Comparison of ENCODE assay signal across 16 cellular contexts in the genomic region with DNA sequence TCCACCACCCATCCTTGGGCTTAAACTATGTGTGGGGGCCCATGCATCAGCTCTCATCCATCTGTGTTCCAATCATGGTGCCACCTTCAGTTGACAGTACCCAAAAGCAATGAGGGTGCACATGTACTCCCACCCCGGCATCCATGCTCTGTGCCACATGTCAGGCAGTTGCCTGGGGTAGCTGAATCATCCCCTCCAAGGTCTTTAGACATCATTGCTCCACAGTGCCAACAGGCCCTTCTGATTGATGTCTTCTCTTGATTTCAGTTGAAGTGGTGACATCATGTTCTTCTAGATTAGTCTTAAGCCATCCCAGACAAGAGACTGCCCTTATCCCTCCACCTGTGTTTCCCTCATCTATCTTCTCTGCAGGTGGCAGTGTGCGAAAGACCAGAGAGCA. TPM values are rescaled to one million over a fixed set of nuclear protein-coding genes. Genes with fewer than 3 reads are reported as not detected.
DNase-seq lines count a peak whose midpoint lies in the region; ATAC-seq, FAIRE-seq and TF ChIP-seq lines count a peak whose summit lies in the region.
"Had no signal": no experiment of that assay in that cellular context is flagged by ENCODE, and none has a peak within 500 bp of the region (broad histone marks: within the 10 kb centered on the region; RNA-seq: fewer than 3 reads in every experiment).

No MANE protein-coding gene starts in this region.

- H3K4me1 ChIP-seq in A549 (peaks cover 12% of the 10 kb centered on the region; the same call in 2 of the 3 replicates), GM23248 (ENCODE audit: insufficient read depth) (peaks cover 13% of the 10 kb centered on the region), RWPE2 (ENCODE audit: insufficient read depth, poor library complexity, severe bottlenecking) (peaks cover 10% of the 10 kb centered on the region), foreskin keratinocyte (peaks cover 15% of the 10 kb centered on the region), HAP-1 (no peaks in the 10 kb centered on the region)
- H3K4me1 ChIP-seq: right atrium auricular region had no signal

- no peak overlapping the region for H3K9ac ChIP-seq in GM23248

- H2AFZ ChIP-seq in GM23248, result no peak overlapping the region

- in situ Hi-C loops in GM23248 (cut with MboI) (no loop called here), HAP-1 (cut with MboI; ENCODE audit: low sequenced_read_pairs) (no loop called here)

- H3K27me3 ChIP-seq in GM23248 (replicated peaks; ENCODE audit: insufficient read depth), result no peaks in the 10 kb centered on the region
- H3K27me3 ChIP-seq in RWPE2 (ENCODE audit: insufficient read depth, poor library complexity, severe bottlenecking), result no peaks in the 10 kb centered on the region
- H3K27me3 ChIP-seq in foreskin keratinocyte, result no peaks in the 10 kb centered on the region
- H3K27me3 ChIP-seq in HAP-1 (ENCODE audit: low read depth), result no peaks in the 10 kb centered on the region
- H3K27me3 ChIP-seq: gastrocnemius medialis, right atrium auricular region had no signal

- no peak for TF ChIP-seq EP300 in A549 (IDR thresholded peaks at IDR 0.05)

- peaks cover 24% of the 10 kb centered on the region for H3F3A ChIP-seq in GM23248 (ENCODE audit: insufficient read depth)

- CTCF ChIA-PET in A549 (lab: Yijun Ruan, JAX), result no interaction called here

- DNase-seq in A549 (ENCODE audit: low read depth in 1 of 2, low spot score in 1 of 2), result no peak
- peak; percentile 43 for DNase-seq in GM23248
- DNase-seq in RWPE2 (ENCODE audit: low spot score), result no peak
- no peak for DNase-seq in foreskin keratinocyte
- no peak for DNase-seq in HAP-1 (ENCODE audit: low spot score in 2 of 2)
- DNase-seq in midbrain (lab: John Stamatoyannopoulos, UW), result no peak
- DNase-seq in globus pallidus (ENCODE audit: low spot score), result no peak
- DNase-seq: activated CD4-positive, alpha-beta T cell treated with anti-CD3 and anti-CD28 coated beads, Interleukin-2, amount 10 ng/mL, durations not matched to agents 7 days and 5 days; activated naive CD8-positive, alpha-beta T cell treated with anti-CD3 and anti-CD28 coated beads, Interleukin-2, amount 10 ng/mL, durations not matched to agents 7 days and 5 days; cerebellar nuclear complex; gastrocnemius medialis; NK-92 treated with Interleukin-12 subunit alpha and Interleukin-12 subunit beta, amount 100 ng/mL, for 24 hours; SIG-M5; substantia nigra had no signal

- 85% methylated on average over 1 of the region's 2 CpGs for WGBS in A549 (ENCODE audit: missing lambda C conversion rate)
- WGBS in GM23248 (ENCODE audit: low coverage in 1 of 2, low lambda C conversion rate in 2 of 2, missing lambda C conversion rate in 2 of 2), 2 experiments, result 76 to 92% methylated on average over 2 of the region's 2 CpGs

- H3K4me2 ChIP-seq in A549 (peak overlapping the region; percentile 55; the same call in 2 of the 3 replicates), GM23248 (ENCODE audit: unreplicated experiment) (no peak overlapping the region)

- POLR2A ChIA-PET in A549 (lab: Yijun Ruan, JAX), result no interaction called here

- FAIRE-seq in A549 (lab: Jason Lieb, UNC), result no peak

- TF ChIP-seq POLR2A in A549 (IDR thresholded peaks at IDR 0.05; ENCODE audit: low read length), result no peak

- H3K9me3 ChIP-seq in A549 (peaks cover 8% of the 10 kb centered on the region; the same call in 1 of the 3 replicates), GM23248 (ENCODE audit: low read depth) (peaks cover 3% of the 10 kb centered on the region), RWPE2 (ENCODE audit: severe bottlenecking) (peaks cover 6% of the 10 kb centered on the region), HAP-1 (no peaks in the 10 kb centered on the region)

- no peaks in the 10 kb centered on the region for H3K36me3 ChIP-seq in GM23248 (ENCODE audit: low read depth)
- no peaks in the 10 kb centered on the region for H3K36me3 ChIP-seq in RWPE2 (ENCODE audit: low read depth)
- no peaks in the 10 kb centered on the region for H3K36me3 ChIP-seq in HAP-1 (replicated peaks)
- H3K36me3 ChIP-seq: gastrocnemius medialis, right atrium auricular region had no signal

- no peaks in the 10 kb centered on the region for H4K20me1 ChIP-seq in GM23248 (ENCODE audit: insufficient read depth)

- H3K79me2 ChIP-seq in GM23248 (ENCODE audit: insufficient read depth), result no peaks in the 10 kb centered on the region

- no peaks in the 10 kb centered on the region for H3K9me2 ChIP-seq in GM23248 (ENCODE audit: insufficient read depth)

- no peak; a peak in 1 of 6 replicates for ATAC-seq in A549
- ATAC-seq in RWPE2 (ENCODE audit: low read depth), result peak; percentile 31; the same call in 2 of the 3 replicates
- peak; percentile 84 for ATAC-seq in foreskin keratinocyte
- no peak for ATAC-seq in GM21529 (IDR thresholded peaks at IDR 0.05; ENCODE audit: unreplicated experiment)

- no peak for TF ChIP-seq RAD21 in A549 (conservative IDR thresholded peaks at IDR 0.05 in 1 of 2, IDR thresholded peaks at IDR 0.05 in 1 of 2)

- no peak overlapping the region for H3K4me3 ChIP-seq in A549
- H3K4me3 ChIP-seq in GM23248, result no peak overlapping the region
- no peak overlapping the region for H3K4me3 ChIP-seq in RWPE2 (ENCODE audit: severe bottlenecking)
- H3K4me3 ChIP-seq in HAP-1, result no peak overlapping the region
- H3K4me3 ChIP-seq: gastrocnemius medialis, right atrium auricular region had no signal

- no peak for TF ChIP-seq CTCF in A549 (IDR thresholded peaks at IDR 0.05)
- TF ChIP-seq CTCF in RWPE2 (IDR thresholded peaks at IDR 0.05; ENCODE audit: poor library complexity, severe bottlenecking), result no peak
- no peak for TF ChIP-seq CTCF in foreskin keratinocyte (conservative IDR thresholded peaks at IDR 0.05)

- H3K27ac ChIP-seq in A549 (no peak overlapping the region), GM23248 (no peak overlapping the region), RWPE2 (ENCODE audit: poor library complexity, severe bottlenecking) (peak overlapping the region; percentile 46), foreskin keratinocyte (peak overlapping the region; percentile 46)
- H3K27ac ChIP-seq: gastrocnemius medialis, right atrium auricular region had no signal

TF ChIP-seq in A549, 52 proteins besides CTCF, POLR2A, EP300 and RAD21:
- TF ChIP-seq, protein P1, sequence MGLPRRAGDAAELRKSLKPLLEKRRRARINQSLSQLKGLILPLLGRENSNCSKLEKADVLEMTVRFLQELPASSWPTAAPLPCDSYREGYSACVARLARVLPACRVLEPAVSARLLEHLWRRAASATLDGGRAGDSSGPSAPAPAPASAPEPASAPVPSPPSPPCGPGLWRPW (IDR thresholded peaks at IDR 0.05), result no peak
- no peak for TF ChIP-seq RARB (CRISPR knock-in tag; IDR thresholded peaks at IDR 0.05)
- no peak for TF ChIP-seq CHD2 (IDR thresholded peaks at IDR 0.05; ENCODE audit: low read length, partially characterized antibody)
- TF ChIP-seq, protein P2, sequence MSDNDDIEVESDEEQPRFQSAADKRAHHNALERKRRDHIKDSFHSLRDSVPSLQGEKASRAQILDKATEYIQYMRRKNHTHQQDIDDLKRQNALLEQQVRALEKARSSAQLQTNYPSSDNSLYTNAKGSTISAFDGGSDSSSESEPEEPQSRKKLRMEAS (IDR thresholded peaks at IDR 0.05), result no peak
- no peak for TF ChIP-seq ESRRA (IDR thresholded peaks at IDR 0.05; ENCODE audit: borderline replicate concordance, low read length)
- no peak for TF ChIP-seq ZNF302 (CRISPR knock-in tag; IDR thresholded peaks at IDR 0.05)
- TF ChIP-seq, protein P3, sequence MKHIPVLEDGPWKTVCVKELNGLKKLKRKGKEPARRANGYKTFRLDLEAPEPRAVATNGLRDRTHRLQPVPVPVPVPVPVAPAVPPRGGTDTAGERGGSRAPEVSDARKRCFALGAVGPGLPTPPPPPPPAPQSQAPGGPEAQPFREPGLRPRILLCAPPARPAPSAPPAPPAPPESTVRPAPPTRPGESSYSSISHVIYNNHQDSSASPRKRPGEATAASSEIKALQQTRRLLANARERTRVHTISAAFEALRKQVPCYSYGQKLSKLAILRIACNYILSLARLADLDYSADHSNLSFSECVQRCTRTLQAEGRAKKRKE (CRISPR knock-in tag; IDR thresholded peaks at IDR 0.05; ENCODE audit: low read depth), result no peak
- TF ChIP-seq GATA3 (IDR thresholded peaks at IDR 0.05; ENCODE audit: borderline replicate concordance), result no peak
- no peak for TF ChIP-seq TFCP2L1 (CRISPR knock-in tag; IDR thresholded peaks at IDR 0.05)
- TF ChIP-seq KDM1A (IDR thresholded peaks at IDR 0.05; ENCODE audit: low read depth), result no peak
- no peak for TF ChIP-seq POLR2AphosphoS2 (conservative IDR thresholded peaks at IDR 0.05; ENCODE audit: low read length)

RNA-seq across cellular contexts. Expression of a gene that starts 42.5 kb away (rescaled TPM):
- polyA plus RNA-seq in A549 (2011; rRNA removed), result 0.12 and 0.15 TPM in 2 replicates
- 0.19 and 0.26 TPM in 2 replicates for polyA plus RNA-seq in A549 (2012; cell fraction: cytosol; rRNA removed)
- polyA plus RNA-seq in A549 (2012; cell fraction: nucleus; rRNA removed), result 1.7 and 1.9 TPM in 2 replicates
- 0.12 to 0.30 TPM (median 0.18 TPM) in 3 replicates for polyA plus RNA-seq in A549 (2017; fragmentation: RNase III; extraction: RNeasy Plus Mini Kit Qiagen cat#74134 plus additional on column Dnase treatment)
- polyA minus RNA-seq in A549 (2011; rRNA and poly(A)+ RNA removed), result 0.17 and 0.19 TPM in 2 replicates
- not detected in 2 replicates for total RNA-seq in GM23248 (2014; rRNA removed; shearing (Covaris generic))
- polyA plus RNA-seq in GM23248 (2016; fragmentation: Nextera tagmentation; extraction: Ambion mirVana), result not detected in 2 replicates
- 0.14 TPM in 2 replicates for total RNA-seq in foreskin keratinocyte
- polyA plus RNA-seq in foreskin keratinocyte, result 0.08 and 0.11 TPM in 2 replicates

Comparison
In these comparisons a context has a peak if more than half of its experiments do, and no peak if none do; other contexts are left out.
1. ATAC-seq: peak in RWPE2 (single experiment) and foreskin keratinocyte (single experiment); none in A549 (0 of 2) and GM21529 (single experiment).
2. H3K27ac ChIP-seq: peak in RWPE2 (single experiment) and foreskin keratinocyte (single experiment); none in A549 (0 of 2) and GM23248 (single experiment).